ENCODE assay signal across 8 cellular contexts in genomic region chr1:117059334-117059677, GRCh38. TPM values are rescaled to one million over a fixed set of nuclear protein-coding genes. Genes with fewer than 3 reads are reported as not detected.
A peak's percentile ranks its signal among the peaks of the same experiment; 100 is the strongest.
DNase-seq lines count a peak whose midpoint lies in the region; ATAC-seq and TF ChIP-seq lines count a peak whose summit lies in the region.

No MANE protein-coding gene starts in this region.

- in situ Hi-C loops in ACHN (cut with HindIII; ENCODE audit: low pct_ligation_motif_present, low pct_unique_long_range_greater_than_20kb, low sequenced_read_pairs) (no loop called here), gastrocnemius medialis (cut with MboI; ENCODE audit: low sequenced_read_pairs in 4 of 4) (loop anchor here (10.0 to 25.0 kb wide), 7 partner anchors 215 to 703 kb away; partner anchors contain the start of gene CD58 (in 1 of the 4))

- intact Hi-C loops in gastrocnemius medialis (cut with DNase I; ENCODE audit: low total_unique reads) = loop anchor here (5.0 kb wide), 1 partner anchor 487 kb away; the partner anchor contains the start of gene CD58

- no peaks in the 10 kb centered on the region for H3K9me3 ChIP-seq in gastrocnemius medialis

- DNase-seq in ACHN (peak; percentile 51), NOMO-1 treated with DMSO at 0.1 percent for 48 hours (lab: John Stamatoyannopoulos, UW; ENCODE audit: unreplicated experiment) (peak; percentile 53), germinal center (ENCODE audit: low spot score) (peak; percentile 71), gastrocnemius medialis (peak; percentile 9 to 31), retina (no peak)
- DNase-seq in activated T-cell treated with anti-CD3 and anti-CD28 coated beads, Interleukin-2, amount 50 U/mL, for 48 hours = peak; percentile 85

- TF ChIP-seq CTCF in gastrocnemius medialis (IDR thresholded peaks at IDR 0.05 in 4 of 5, conservative IDR thresholded peaks at IDR 0.05 in 1 of 5) = no peak

- peak overlapping the region in 2 of 4 donors; percentile 59 to 76 for H3K27ac ChIP-seq in gastrocnemius medialis

- H3K27me3 ChIP-seq in gastrocnemius medialis = no peaks in the 10 kb centered on the region

- peak overlapping the region; percentile 77 to 97 (median 84) for H3K4me3 ChIP-seq in gastrocnemius medialis

- ATAC-seq in GM18870 (IDR thresholded peaks at IDR 0.05; ENCODE audit: unreplicated experiment) (peak; percentile 18), HG03139 (IDR thresholded peaks at IDR 0.05; ENCODE audit: unreplicated experiment) (peak; percentile 29), gastrocnemius medialis (no peak)

- H3K4me1 ChIP-seq in gastrocnemius medialis = peaks cover 0 to 8% of the 10 kb centered on the region in 2 donors

- no peaks in the 10 kb centered on the region for H3K36me3 ChIP-seq in gastrocnemius medialis

- no peak for TF ChIP-seq POLR2A in gastrocnemius medialis (IDR thresholded peaks at IDR 0.05)

RNA-seq across cellular contexts. Expression of gene TTF2, which starts 0.8 kb away (rescaled TPM):
- total RNA-seq in gastrocnemius medialis = 10 to 100 TPM in 3 of 4 donors, 1 to 10 TPM in 1; 9.7 to 15.2 (median 12.2) TPM

RNA-seq across cellular contexts. Expression of gene CD101, which starts 57.7 kb away (rescaled TPM):
- total RNA-seq in gastrocnemius medialis = under 1 TPM in 1 of 4 donors, not detected in 3; 0.10 TPM

Comparison
In these comparisons a context has a peak if more than half of its experiments do, and no peak if none do; other contexts are left out.
1. ATAC-seq: peak in GM18870 (single experiment) and HG03139 (single experiment); none in gastrocnemius medialis (0 of 2).